In genomic region chr22:18091916-18092526, GRCh38 we compare ENCODE assay signal across 8 cellular contexts. TPM values are rescaled to one million over a fixed set of nuclear protein-coding genes. Genes with fewer than 3 reads are reported as not detected.
A peak's percentile ranks its signal among the peaks of the same experiment; 100 is the strongest.
DNase-seq lines count a peak whose midpoint lies in the region; ATAC-seq lines count a peak whose summit lies in the region.

No MANE protein-coding gene starts in this region.

- H3K9me3 Mint-ChIP-seq in activated T-cell treated with anti-CD3 and anti-CD28 coated beads, Interleukin-2, amount 50 U/mL, for 24 hours, result peaks cover 7% of the 10 kb centered on the region

- no peaks in the 10 kb centered on the region for H3K27me3 Mint-ChIP-seq in activated T-cell treated with anti-CD3 and anti-CD28 coated beads, Interleukin-2, amount 50 U/mL, for 24 hours

- intact Hi-C loops in head of caudate nucleus (cut with DNase I), result no loop called here

- H3K36me3 Mint-ChIP-seq in activated T-cell treated with anti-CD3 and anti-CD28 coated beads, Interleukin-2, amount 50 U/mL, for 24 hours (ENCODE audit: low read depth), result peaks cover 91% of the 10 kb centered on the region

- peak overlapping the region; percentile 53 for H3K4me3 Mint-ChIP-seq in activated T-cell treated with anti-CD3 and anti-CD28 coated beads, Interleukin-2, amount 50 U/mL, for 24 hours

- peak overlapping the region; percentile 79 for H3K27ac Mint-ChIP-seq in activated T-cell treated with anti-CD3 and anti-CD28 coated beads, Interleukin-2, amount 50 U/mL, for 24 hours

- ATAC-seq in HG02885 (IDR thresholded peaks at IDR 0.05; ENCODE audit: poor library complexity, unreplicated experiment) (peak; percentile 63), GM19463 (IDR thresholded peaks at IDR 0.05; ENCODE audit: unreplicated experiment) (no peak)

- peaks cover 50% of the 10 kb centered on the region for H3K4me1 Mint-ChIP-seq in activated T-cell treated with anti-CD3 and anti-CD28 coated beads, Interleukin-2, amount 50 U/mL, for 24 hours (ENCODE audit: low read depth)

- peak; percentile 46 for DNase-seq in activated T-cell treated with anti-CD3 and anti-CD28 coated beads, Interleukin-2, amount 50 U/mL, for 24 hours
- DNase-seq in head of caudate nucleus, result peak in 41 of 42 donors; percentile 34 to 88 (median 71)
- DNase-seq in renal cortical epithelial cell (ENCODE audit: low read depth), result peak; percentile 86
- no peak for DNase-seq in cerebellar nuclear complex (lab: John Stamatoyannopoulos, UW)
- DNase-seq in NCI-H1048 (lab: John Stamatoyannopoulos, UW), result no peak
- DNase-seq in NCI-H2227 treated with DMSO at 0.1 percent for 48 hours (lab: John Stamatoyannopoulos, UW), result no peak

RNA-seq across cellular contexts. Expression of gene PEX26, which starts 14.2 kb away (rescaled TPM):
- 42.7 and 47.0 TPM in 2 replicates for total RNA-seq in renal cortical epithelial cell

RNA-seq across cellular contexts. Expression of gene TUBA8, which starts 18.6 kb away (rescaled TPM):
- 0.35 and 1.2 TPM in 2 replicates for total RNA-seq in renal cortical epithelial cell

RNA-seq across cellular contexts. Expression of gene USP18, which starts 57.9 kb away (rescaled TPM):
- total RNA-seq in renal cortical epithelial cell, result 1.7 and 12.7 TPM in 2 replicates

Comparison
In these comparisons a context has a peak if more than half of its experiments do, and no peak if none do; other contexts are left out.
1. DNase-seq: peak in activated T-cell treated with anti-CD3 and anti-CD28 coated beads, Interleukin-2, amount 50 U/mL, for 24 hours (single experiment), head of caudate nucleus (41 of 42) and renal cortical epithelial cell (single experiment); none in cerebellar nuclear complex (0 of 2), NCI-H1048 (single experiment) and NCI-H2227 treated with DMSO at 0.1 percent for 48 hours (single experiment).